Comparison of ENCODE assay signal across 1 cellular context in the genomic region with DNA sequence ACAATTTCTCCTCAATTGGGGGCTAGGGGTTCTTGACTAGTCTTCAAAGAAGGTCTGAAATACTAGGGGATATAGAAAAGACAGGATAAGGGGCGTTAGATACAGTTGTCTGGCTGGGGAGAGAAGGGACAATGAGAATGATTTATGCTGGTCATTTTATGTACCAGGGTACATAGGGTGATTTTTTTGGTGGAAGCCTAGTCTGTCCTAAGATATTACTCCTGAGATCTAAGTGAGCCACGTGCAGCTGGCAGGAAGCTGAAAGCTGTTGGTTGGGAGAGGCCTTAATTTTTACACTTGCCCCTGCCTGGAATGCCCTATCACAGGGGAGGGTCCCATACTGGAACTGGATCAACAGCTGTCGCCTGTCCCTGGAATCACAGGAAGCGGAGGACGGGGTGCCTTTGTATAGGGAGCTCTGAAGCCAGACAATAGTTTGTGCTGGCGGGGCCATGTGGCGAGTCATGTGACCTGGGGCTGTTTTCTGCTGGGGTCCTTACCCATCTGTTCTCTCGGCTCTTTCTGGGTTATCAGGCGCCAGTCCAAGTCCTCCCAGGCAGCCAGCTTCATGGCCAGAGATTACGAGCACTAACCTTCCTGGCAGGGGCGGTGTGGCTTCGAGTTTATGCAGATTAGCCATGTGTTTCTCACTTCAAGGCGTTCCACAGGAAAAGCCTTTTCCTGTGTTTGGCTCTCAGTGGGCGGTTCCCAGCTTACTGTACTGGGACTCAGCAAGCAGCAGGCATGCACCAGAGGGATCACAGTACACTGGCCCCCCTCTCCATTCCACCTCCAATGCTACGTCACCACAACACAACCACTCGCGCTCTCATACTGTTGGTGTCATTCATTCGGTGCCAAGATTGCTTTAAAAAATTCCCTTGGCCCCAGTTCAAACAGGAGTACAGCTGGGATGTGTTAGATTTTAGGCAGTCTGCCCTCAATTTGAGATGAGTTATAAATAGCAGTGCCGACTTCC.
A peak's percentile ranks its signal among the peaks of the same experiment; 100 is the strongest.
TF ChIP-seq lines count a peak whose summit lies in the region.

No MANE protein-coding gene starts in this region.

TF ChIP-seq in GM23338, 12 proteins besides CTCF, POLR2A, EP300 and RAD21 (continued from another document):
- TF ChIP-seq, protein P1, sequence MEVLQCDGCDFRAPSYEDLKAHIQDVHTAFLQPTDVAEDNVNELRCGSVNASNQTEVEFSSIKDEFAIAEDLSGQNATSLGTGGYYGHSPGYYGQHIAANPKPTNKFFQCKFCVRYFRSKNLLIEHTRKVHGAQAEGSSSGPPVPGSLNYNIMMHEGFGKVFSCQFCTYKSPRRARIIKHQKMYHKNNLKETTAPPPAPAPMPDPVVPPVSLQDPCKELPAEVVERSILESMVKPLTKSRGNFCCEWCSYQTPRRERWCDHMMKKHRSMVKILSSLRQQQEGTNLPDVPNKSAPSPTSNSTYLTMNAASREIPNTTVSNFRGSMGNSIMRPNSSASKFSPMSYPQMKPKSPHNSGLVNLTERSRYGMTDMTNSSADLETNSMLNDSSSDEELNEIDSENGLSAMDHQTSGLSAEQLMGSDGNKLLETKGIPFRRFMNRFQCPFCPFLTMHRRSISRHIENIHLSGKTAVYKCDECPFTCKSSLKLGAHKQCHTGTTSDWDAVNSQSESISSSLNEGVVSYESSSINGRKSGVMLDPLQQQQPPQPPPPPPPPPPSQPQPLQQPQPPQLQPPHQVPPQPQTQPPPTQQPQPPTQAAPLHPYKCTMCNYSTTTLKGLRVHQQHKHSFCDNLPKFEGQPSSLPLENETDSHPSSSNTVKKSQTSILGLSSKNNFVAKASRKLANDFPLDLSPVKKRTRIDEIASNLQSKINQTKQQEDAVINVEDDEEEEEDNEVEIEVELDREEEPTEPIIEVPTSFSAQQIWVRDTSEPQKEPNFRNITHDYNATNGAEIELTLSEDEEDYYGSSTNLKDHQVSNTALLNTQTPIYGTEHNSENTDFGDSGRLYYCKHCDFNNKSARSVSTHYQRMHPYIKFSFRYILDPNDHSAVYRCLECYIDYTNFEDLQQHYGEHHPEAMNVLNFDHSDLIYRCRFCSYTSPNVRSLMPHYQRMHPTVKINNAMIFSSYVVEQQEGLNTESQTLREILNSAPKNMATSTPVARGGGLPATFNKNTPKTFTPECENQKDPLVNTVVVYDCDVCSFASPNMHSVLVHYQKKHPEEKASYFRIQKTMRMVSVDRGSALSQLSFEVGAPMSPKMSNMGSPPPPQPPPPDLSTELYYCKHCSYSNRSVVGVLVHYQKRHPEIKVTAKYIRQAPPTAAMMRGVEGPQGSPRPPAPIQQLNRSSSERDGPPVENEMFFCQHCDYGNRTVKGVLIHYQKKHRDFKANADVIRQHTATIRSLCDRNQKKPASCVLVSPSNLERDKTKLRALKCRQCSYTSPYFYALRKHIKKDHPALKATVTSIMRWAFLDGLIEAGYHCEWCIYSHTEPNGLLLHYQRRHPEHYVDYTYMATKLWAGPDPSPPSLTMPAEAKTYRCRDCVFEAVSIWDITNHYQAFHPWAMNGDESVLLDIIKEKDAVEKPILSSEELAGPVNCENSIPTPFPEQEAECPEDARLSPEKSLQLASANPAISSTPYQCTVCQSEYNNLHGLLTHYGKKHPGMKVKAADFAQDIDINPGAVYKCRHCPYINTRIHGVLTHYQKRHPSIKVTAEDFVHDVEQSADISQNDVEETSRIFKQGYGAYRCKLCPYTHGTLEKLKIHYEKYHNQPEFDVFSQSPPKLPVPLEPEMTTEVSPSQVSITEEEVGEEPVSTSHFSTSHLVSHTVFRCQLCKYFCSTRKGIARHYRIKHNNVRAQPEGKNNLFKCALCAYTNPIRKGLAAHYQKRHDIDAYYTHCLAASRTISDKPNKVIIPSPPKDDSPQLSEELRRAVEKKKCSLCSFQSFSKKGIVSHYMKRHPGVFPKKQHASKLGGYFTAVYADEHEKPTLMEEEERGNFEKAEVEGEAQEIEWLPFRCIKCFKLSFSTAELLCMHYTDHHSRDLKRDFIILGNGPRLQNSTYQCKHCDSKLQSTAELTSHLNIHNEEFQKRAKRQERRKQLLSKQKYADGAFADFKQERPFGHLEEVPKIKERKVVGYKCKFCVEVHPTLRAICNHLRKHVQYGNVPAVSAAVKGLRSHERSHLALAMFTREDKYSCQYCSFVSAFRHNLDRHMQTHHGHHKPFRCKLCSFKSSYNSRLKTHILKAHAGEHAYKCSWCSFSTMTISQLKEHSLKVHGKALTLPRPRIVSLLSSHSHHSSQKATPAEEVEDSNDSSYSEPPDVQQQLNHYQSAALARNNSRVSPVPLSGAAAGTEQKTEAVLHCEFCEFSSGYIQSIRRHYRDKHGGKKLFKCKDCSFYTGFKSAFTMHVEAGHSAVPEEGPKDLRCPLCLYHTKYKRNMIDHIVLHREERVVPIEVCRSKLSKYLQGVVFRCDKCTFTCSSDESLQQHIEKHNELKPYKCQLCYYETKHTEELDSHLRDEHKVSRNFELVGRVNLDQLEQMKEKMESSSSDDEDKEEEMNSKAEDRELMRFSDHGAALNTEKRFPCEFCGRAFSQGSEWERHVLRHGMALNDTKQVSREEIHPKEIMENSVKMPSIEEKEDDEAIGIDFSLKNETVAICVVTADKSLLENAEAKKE (CRISPR knock-in tag; IDR thresholded peaks at IDR 0.05) = no peak
- TF ChIP-seq EZH2 (IDR thresholded peaks at IDR 0.05; ENCODE audit: low read depth, unreplicated experiment) = no peak
- 0 out of 2 replicates have a peak, but pooled peaks have one; percentile 9 for TF ChIP-seq POLR2AphosphoS5 (IDR thresholded peaks at IDR 0.05; ENCODE audit: low read depth)
- TF ChIP-seq STAT1 (IDR thresholded peaks at IDR 0.05; ENCODE audit: unreplicated experiment) = no peak
- TF ChIP-seq, protein P2, sequence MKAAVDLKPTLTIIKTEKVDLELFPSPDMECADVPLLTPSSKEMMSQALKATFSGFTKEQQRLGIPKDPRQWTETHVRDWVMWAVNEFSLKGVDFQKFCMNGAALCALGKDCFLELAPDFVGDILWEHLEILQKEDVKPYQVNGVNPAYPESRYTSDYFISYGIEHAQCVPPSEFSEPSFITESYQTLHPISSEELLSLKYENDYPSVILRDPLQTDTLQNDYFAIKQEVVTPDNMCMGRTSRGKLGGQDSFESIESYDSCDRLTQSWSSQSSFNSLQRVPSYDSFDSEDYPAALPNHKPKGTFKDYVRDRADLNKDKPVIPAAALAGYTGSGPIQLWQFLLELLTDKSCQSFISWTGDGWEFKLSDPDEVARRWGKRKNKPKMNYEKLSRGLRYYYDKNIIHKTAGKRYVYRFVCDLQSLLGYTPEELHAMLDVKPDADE (IDR thresholded peaks at IDR 0.05) = no peak
- no peak for TF ChIP-seq ZNF331 (CRISPR knock-in tag; IDR thresholded peaks at IDR 0.05; ENCODE audit: low read depth)
- TF ChIP-seq JUNB (IDR thresholded peaks at IDR 0.05; ENCODE audit: unreplicated experiment) = no peak
TF ChIP-seq in GM23338: peak in this region for 2.
